20 cellular contexts compared by ENCODE assay signal in the genomic region with DNA sequence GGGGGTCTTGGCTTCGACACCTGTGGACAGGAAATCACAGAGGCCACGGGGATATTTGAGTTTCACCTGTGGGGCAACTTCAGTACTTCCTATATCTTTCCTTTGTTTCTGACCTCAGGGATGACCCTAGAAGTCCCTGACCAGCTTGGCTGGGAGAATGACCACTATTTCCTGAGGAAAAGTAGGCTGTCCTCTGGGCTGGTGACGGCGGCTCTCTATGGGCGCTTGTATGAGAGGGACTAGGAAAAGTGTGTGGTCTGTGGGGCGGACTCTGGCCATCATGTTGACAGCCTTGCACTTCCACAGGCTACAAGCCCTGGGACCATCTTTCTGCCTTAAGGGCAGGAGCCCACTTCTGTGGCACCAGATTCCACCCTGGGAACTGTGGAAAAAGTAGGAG. TPM values are rescaled to one million over a fixed set of nuclear protein-coding genes. Genes with fewer than 3 reads are reported as not detected.
DNase-seq lines count a peak whose midpoint lies in the region; ATAC-seq and TF ChIP-seq lines count a peak whose summit lies in the region.
"Had no signal": no experiment of that assay in that cellular context is flagged by ENCODE, and none has a peak within 500 bp of the region (broad histone marks: within the 10 kb centered on the region; RNA-seq: fewer than 3 reads in every experiment).

No MANE protein-coding gene starts in this region.

- TF ChIP-seq RAD21 in SK-N-SH (IDR thresholded peaks at IDR 0.05; ENCODE audit: low read length) = no peak

- H3K27ac Mint-ChIP-seq in effector memory CD8-positive, alpha-beta T cell = peak overlapping the region in 1 of 2 donors; percentile 32
- H3K27ac Mint-ChIP-seq: activated naive CD8-positive, alpha-beta T cell treated with anti-CD3 and anti-CD28 coated beads, Interleukin-2, amount 10 ng/mL, durations not matched to agents 7 days and 5 days; activated T-cell treated with anti-CD3 and anti-CD28 coated beads, Interleukin-2, amount 50 U/mL, for 72 hours had no signal

- peaks cover 50% of the 10 kb centered on the region for H3F3A ChIP-seq in SK-N-SH (replicated peaks; ENCODE audit: insufficient read depth)

- intact Hi-C loops in transverse colon (cut with DNase I; ENCODE audit: low total_unique reads) = no loop called here

- CTCF ChIA-PET in SK-N-SH (lab: Yijun Ruan, JAX) = no interaction called here

- H3K9me3 ChIP-seq in SK-N-SH (no peaks in the 10 kb centered on the region), osteoblast (ENCODE audit: low read depth, low read length) (no peaks in the 10 kb centered on the region), transverse colon (no peaks in the 10 kb centered on the region)
- H3K9me3 ChIP-seq: Peyer's patch, tibial nerve had no signal

- H3K4me1 ChIP-seq in SK-N-SH (ENCODE audit: control insufficient read depth in 1 of 2, insufficient read depth in 2 of 2, low read depth in 1 of 2, low read length in 1 of 2) (peaks cover 22 to 35% of the 10 kb centered on the region in 2 experiments), osteoblast (ENCODE audit: insufficient read depth, low read length) (peaks cover 36% of the 10 kb centered on the region), transverse colon (peaks cover 0 to 23% (median 11%) of the 10 kb centered on the region in 4 donors)

- in situ Hi-C loops in transverse colon (cut with MboI; ENCODE audit: low pct_ligation_motif_present in 1 of 4, low pct_unique_long_range_greater_than_20kb in 1 of 4, low sequenced_read_pairs in 3 of 4) = loop anchor here in 2 of 4 donors (25.0 kb wide), 2 partner anchors 167 to 617 kb away; a partner anchor contains a TSS

- TF ChIP-seq POLR2A in transverse colon (IDR thresholded peaks at IDR 0.05) = no peak

- no peak for TF ChIP-seq EP300 in SK-N-SH (IDR thresholded peaks at IDR 0.05; ENCODE audit: borderline replicate concordance in 1 of 2, low read depth in 1 of 2, low read length in 1 of 2)
- TF ChIP-seq EP300 in transverse colon (IDR thresholded peaks at IDR 0.05; ENCODE audit: low read depth) = no peak

- peaks cover 13% of the 10 kb centered on the region for H3K36me3 Mint-ChIP-seq in effector memory CD8-positive, alpha-beta T cell (ENCODE audit: insufficient read depth)

- H3K4me3 ChIP-seq in SK-N-SH (ENCODE audit: low read depth in 2 of 2, low read length in 1 of 2) (no peak overlapping the region), osteoblast (ENCODE audit: insufficient read depth, low read length) (no peak overlapping the region), transverse colon (no peak overlapping the region)
- H3K4me3 ChIP-seq: Peyer's patch, tibial nerve had no signal

- H3K4me3 Mint-ChIP-seq in effector memory CD8-positive, alpha-beta T cell = peak overlapping the region; percentile 52 to 81
- H3K4me3 Mint-ChIP-seq: activated naive CD8-positive, alpha-beta T cell treated with anti-CD3 and anti-CD28 coated beads, Interleukin-2, amount 10 ng/mL, durations not matched to agents 7 days and 5 days; activated T-cell treated with anti-CD3 and anti-CD28 coated beads, Interleukin-2, amount 50 U/mL, for 72 hours had no signal

- DNase-seq in SK-N-SH (no peak), osteoblast (ENCODE audit: insufficient read length, low spot score, missing footprints) (no peak), transverse colon (no peak), islet precursor cell (no peak), COR-L47 (lab: John Stamatoyannopoulos, UW) (no peak)
- no peak for DNase-seq in effector memory CD8-positive, alpha-beta T cell
- DNase-seq: activated CD4-positive, alpha-beta T cell treated with anti-CD3 and anti-CD28 coated beads, Interleukin-2, amount 50 U/mL, for 4 hours; activated naive CD8-positive, alpha-beta T cell treated with anti-CD3 and anti-CD28 coated beads, Interleukin-2, amount 10 ng/mL, durations not matched to agents 7 days and 5 days; activated T-cell treated with anti-CD3 and anti-CD28 coated beads, Interleukin-2, amount 50 U/mL, for 72 hours; effector CD8-positive, alpha-beta T cell; KBM-7; NCI-H1092 treated with DMSO at 0.1 percent for 48 hours; NCI-H69; Peyer's patch; stimulated activated CD4-positive, alpha-beta T cell treated with anti-CD3 and anti-CD28 coated beads, Interleukin-4, amount 100 ng/mL, for 24 hours had no signal

- peaks cover 39 to 40% of the 10 kb centered on the region in 2 donors for H3K4me1 Mint-ChIP-seq in effector memory CD8-positive, alpha-beta T cell (ENCODE audit: low read depth in 2 of 2)

- peaks cover 6% of the 10 kb centered on the region in 2 donors for H3K27me3 Mint-ChIP-seq in effector memory CD8-positive, alpha-beta T cell

- H3K9me3 Mint-ChIP-seq in effector memory CD8-positive, alpha-beta T cell = no peaks in the 10 kb centered on the region

- H3K27ac ChIP-seq in SK-N-SH (ENCODE audit: low read depth in 2 of 2, low read length in 1 of 2) = peak overlapping the region; percentile 91 to 100; a peak in 3 of 4 replicates
- H3K27ac ChIP-seq in osteoblast (ENCODE audit: low read depth, low read length) = peak overlapping the region; percentile 100
- H3K27ac ChIP-seq in transverse colon = peak overlapping the region; percentile 58 to 82 (median 76)
- H3K27ac ChIP-seq: 22Rv1, C4-2B had no signal

- POLR2A ChIA-PET in SK-N-SH (lab: Yijun Ruan, JAX) = no interaction called here

- H3K27me3 ChIP-seq in SK-N-SH (ENCODE audit: insufficient read depth) = no peaks in the 10 kb centered on the region
- no peaks in the 10 kb centered on the region for H3K27me3 ChIP-seq in osteoblast (ENCODE audit: insufficient read depth, low read length)
- no peaks in the 10 kb centered on the region for H3K27me3 ChIP-seq in transverse colon
- H3K27me3 ChIP-seq: Peyer's patch, tibial nerve had no signal

- H3K79me2 ChIP-seq in SK-N-SH (ENCODE audit: insufficient read depth) (0 out of 2 replicates have a peak, but pooled peaks cover 3% of the 10 kb centered on the region), osteoblast (ENCODE audit: insufficient read depth, low read length) (no peaks in the 10 kb centered on the region)

- 92% methylated on average over 6 of the region's 6 CpGs for WGBS in SK-N-SH (ENCODE audit: low lambda C conversion rate)
- 92% methylated on average over 6 of the region's 6 CpGs; no CpG with 5 or more reads in 1 of the 2 donors for WGBS in transverse colon (ENCODE audit: low coverage in 1 of 2), 2 donors

- H3K36me3 ChIP-seq in SK-N-SH (replicated peaks in 1 of 2; ENCODE audit: control insufficient read depth in 1 of 2, insufficient read depth in 2 of 2, low read length in 1 of 2) = no peaks in the 10 kb centered on the region
- no peaks in the 10 kb centered on the region for H3K36me3 ChIP-seq in osteoblast (ENCODE audit: insufficient read depth, low read length)
- H3K36me3 ChIP-seq in transverse colon = no peaks in the 10 kb centered on the region

- H3K4me2 ChIP-seq in SK-N-SH = peak overlapping the region; percentile 78
- H3K4me2 ChIP-seq in osteoblast (ENCODE audit: insufficient read depth, low read length) = peak overlapping the region; percentile 83

- H4K20me1 ChIP-seq in SK-N-SH (ENCODE audit: insufficient read depth) (no peaks in the 10 kb centered on the region), osteoblast (ENCODE audit: insufficient read depth, low read length) (no peaks in the 10 kb centered on the region)

- H3K9me2 ChIP-seq in SK-N-SH = no peaks in the 10 kb centered on the region

- ATAC-seq in SK-N-SH treated with all-trans-retinoic acid at 6 μM for 48 hours = no peak
- no peak for ATAC-seq in effector memory CD8-positive, alpha-beta T cell (replicated peaks)
- ATAC-seq in GM19463 (IDR thresholded peaks at IDR 0.05; ENCODE audit: unreplicated experiment) = no peak
- ATAC-seq: activated T-cell treated with anti-CD3 and anti-CD28 coated beads, Interleukin-2, amount 50 U/mL, for 72 hours had no signal

- H2AFZ ChIP-seq in SK-N-SH (ENCODE audit: low read depth) (0 out of 2 replicates have a peak overlapping the region, but pooled peaks have one; percentile 9), osteoblast (ENCODE audit: low read length) (no peak overlapping the region)

- TF ChIP-seq CTCF in SK-N-SH (IDR thresholded peaks at IDR 0.05) (no peak), osteoblast (IDR thresholded peaks at IDR 0.05; ENCODE audit: extremely low read depth, low read depth, low read length) (no peak), transverse colon (IDR thresholded peaks at IDR 0.05) (no peak)

- peak overlapping the region; percentile 89 for H3K9ac ChIP-seq in SK-N-SH

TF ChIP-seq in SK-N-SH, 30 proteins besides CTCF, POLR2A, EP300 and RAD21 (continues in another document):
- TF ChIP-seq YY1 (IDR thresholded peaks at IDR 0.05; ENCODE audit: low read depth) (no peak), POLR2AphosphoS5 (IDR thresholded peaks at IDR 0.05; ENCODE audit: low read depth, low read length) (no peak), CHD2 (IDR thresholded peaks at IDR 0.05; ENCODE audit: low read length, partially characterized antibody) (no peak), SMC3 (IDR thresholded peaks at IDR 0.05; ENCODE audit: low read depth, low read length) (no peak), EZH2phosphoT487 (IDR thresholded peaks at IDR 0.05; ENCODE audit: borderline replicate concordance, low read depth) (no peak)

TF ChIP-seq in SK-N-SH treated with all-trans-retinoic acid at 6 μM for 48 hours, 23 proteins besides CTCF, POLR2A, EP300 and RAD21 (continues in another document):
- TF ChIP-seq ZNF8 (CRISPR knock-in tag; IDR thresholded peaks at IDR 0.05) (no peak), ZC3H10 (CRISPR knock-in tag; IDR thresholded peaks at IDR 0.05) (no peak)
- TF ChIP-seq, protein P1, sequence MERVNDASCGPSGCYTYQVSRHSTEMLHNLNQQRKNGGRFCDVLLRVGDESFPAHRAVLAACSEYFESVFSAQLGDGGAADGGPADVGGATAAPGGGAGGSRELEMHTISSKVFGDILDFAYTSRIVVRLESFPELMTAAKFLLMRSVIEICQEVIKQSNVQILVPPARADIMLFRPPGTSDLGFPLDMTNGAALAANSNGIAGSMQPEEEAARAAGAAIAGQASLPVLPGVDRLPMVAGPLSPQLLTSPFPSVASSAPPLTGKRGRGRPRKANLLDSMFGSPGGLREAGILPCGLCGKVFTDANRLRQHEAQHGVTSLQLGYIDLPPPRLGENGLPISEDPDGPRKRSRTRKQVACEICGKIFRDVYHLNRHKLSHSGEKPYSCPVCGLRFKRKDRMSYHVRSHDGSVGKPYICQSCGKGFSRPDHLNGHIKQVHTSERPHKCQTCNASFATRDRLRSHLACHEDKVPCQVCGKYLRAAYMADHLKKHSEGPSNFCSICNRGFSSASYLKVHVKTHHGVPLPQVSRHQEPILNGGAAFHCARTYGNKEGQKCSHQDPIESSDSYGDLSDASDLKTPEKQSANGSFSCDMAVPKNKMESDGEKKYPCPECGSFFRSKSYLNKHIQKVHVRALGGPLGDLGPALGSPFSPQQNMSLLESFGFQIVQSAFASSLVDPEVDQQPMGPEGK (CRISPR knock-in tag; IDR thresholded peaks at IDR 0.05; ENCODE audit: borderline replicate concordance) = no peak

RNA-seq across cellular contexts. Expression of a gene that starts 43.7 kb away (rescaled TPM):
- polyA plus RNA-seq in SK-N-SH (2012; rRNA removed) = 23.6 and 32.5 TPM in 2 replicates
- 19.0 and 24.4 TPM in 2 replicates for polyA plus RNA-seq in SK-N-SH (2012; cell fraction: cytosol; rRNA removed)
- 20.3 and 28.3 TPM in 2 replicates for polyA plus RNA-seq in SK-N-SH (2012; cell fraction: nucleus; rRNA removed)
- total RNA-seq in osteoblast (31.1 and 34.5 TPM in 2 replicates), transverse colon (10 to 100 TPM; 21.3 to 49.6 (median 36.3) TPM)

RNA-seq across cellular contexts. Expression of a gene that starts 43.9 kb away (rescaled TPM):
- polyA plus RNA-seq in SK-N-SH (2012; rRNA removed) = 15.1 and 23.0 TPM in 2 replicates
- polyA plus RNA-seq in SK-N-SH (2012; cell fraction: cytosol; rRNA removed) = 16.9 and 17.0 TPM in 2 replicates
- 25.0 and 29.8 TPM in 2 replicates for polyA plus RNA-seq in SK-N-SH (2012; cell fraction: nucleus; rRNA removed)
- total RNA-seq in osteoblast (31.5 and 34.7 TPM in 2 replicates), transverse colon (10 to 100 TPM in 3 of 4 donors, 1 to 10 TPM in 1; 7.5 to 21.3 (median 17.1) TPM)
